Comparison of ENCODE assay signal across 1 cellular context in the genomic region with DNA sequence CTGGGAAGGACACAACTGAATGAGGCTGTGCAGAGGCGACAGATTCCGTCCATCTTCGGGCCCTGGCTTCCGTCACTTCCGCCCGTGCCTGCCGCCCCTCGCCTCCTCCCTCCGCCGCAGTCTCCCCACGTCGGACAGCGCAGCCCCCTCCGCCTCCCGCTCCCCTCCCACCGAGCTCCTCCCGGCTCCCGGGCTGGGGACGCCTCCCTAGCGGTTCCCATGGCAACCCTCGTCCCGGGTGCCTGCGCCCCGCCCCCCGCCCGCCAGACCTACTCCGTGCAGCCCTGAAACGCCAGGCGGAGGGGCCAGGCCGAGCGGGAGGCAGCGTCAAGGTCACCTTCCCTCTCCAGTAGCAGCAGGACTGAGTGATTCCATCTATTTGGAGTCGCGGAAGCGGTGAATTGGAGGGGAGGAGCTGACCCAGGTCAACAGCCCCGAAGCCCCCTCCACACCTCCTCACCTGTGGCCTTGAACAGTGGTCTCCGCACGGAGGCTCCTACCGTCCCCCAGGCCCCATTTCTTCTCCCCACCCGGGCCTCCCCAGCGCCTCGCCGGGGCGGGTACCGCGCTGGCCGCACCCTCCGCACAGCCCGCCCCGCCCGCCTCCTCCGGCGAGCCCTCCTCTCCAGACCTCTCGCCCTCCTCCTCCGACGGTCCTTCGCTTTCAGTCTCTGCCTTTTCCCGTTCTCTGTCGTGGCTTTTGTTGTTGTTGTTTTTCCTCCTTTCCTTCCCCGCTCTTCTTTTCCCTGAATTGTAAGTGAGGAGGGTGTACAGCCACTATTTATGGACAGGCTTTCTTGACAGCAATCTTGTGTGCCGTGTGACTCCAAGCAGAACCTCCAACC.
TF ChIP-seq lines count a peak whose summit lies in the region.

No MANE protein-coding gene starts in this region.

TF ChIP-seq in K562, 482 proteins besides CTCF, POLR2A, EP300 and RAD21 (continued from another document and continues in another):
- TF ChIP-seq SNIP1 (IDR thresholded peaks at IDR 0.05; ENCODE audit: low read depth) (peak; percentile 47; the same call in 1 of the 2 replicates), TEAD1 (CRISPR knock-in tag; IDR thresholded peaks at IDR 0.05) (peak in 1 of 2 experiments; percentile 33; a peak in 1 of 4 replicates), RBM25 (IDR thresholded peaks at IDR 0.05; ENCODE audit: low read depth, low read length, severe bottlenecking) (no peak), ARNT (IDR thresholded peaks at IDR 0.05) (peak in 1 of 2 experiments; percentile 84; a peak in 3 of 4 replicates), ZNF12 (CRISPR knock-in tag; IDR thresholded peaks at IDR 0.05) (0 out of 2 replicates have a peak, but pooled peaks have one; percentile 9), ATF1 (CRISPR knock-in tag; IDR thresholded peaks at IDR 0.05) (no peak), ATF1 (tag; IDR thresholded peaks at IDR 0.05) (peak; percentile 66), ZKSCAN3 (CRISPR knock-in tag; IDR thresholded peaks at IDR 0.05) (no peak), MTA1 (IDR thresholded peaks at IDR 0.05; ENCODE audit: borderline replicate concordance) (peak; percentile 72; the same call in 1 of the 2 replicates), ZNF197 (CRISPR knock-in tag; IDR thresholded peaks at IDR 0.05; ENCODE audit: low read depth) (0 out of 2 replicates have a peak, but pooled peaks have one; percentile 53), ETV1 (tag; conservative IDR thresholded peaks at IDR 0.05; ENCODE audit: low read depth) (peak; percentile 40; the same call in 1 of the 2 replicates), MIER1 (IDR thresholded peaks at IDR 0.05; ENCODE audit: low read depth) (peak; percentile 78), NBN (IDR thresholded peaks at IDR 0.05; ENCODE audit: low read depth) (peak; percentile 94), TCF3 (CRISPR knock-in tag; IDR thresholded peaks at IDR 0.05) (peak; percentile 42; the same call in 1 of the 2 replicates), FOXK2 (conservative IDR thresholded peaks at IDR 0.05 in 1 of 2, IDR thresholded peaks at IDR 0.05 in 1 of 2; ENCODE audit: low read depth in 2 of 2) (peak; percentile 17 to 85; a peak in 2 of 4 replicates), ZBTB7A (IDR thresholded peaks at IDR 0.05; ENCODE audit: borderline replicate concordance, control insufficient read depth, low read depth, low read length) (peak; percentile 93; the same call in 1 of the 2 replicates)
- TF ChIP-seq, protein P1, sequence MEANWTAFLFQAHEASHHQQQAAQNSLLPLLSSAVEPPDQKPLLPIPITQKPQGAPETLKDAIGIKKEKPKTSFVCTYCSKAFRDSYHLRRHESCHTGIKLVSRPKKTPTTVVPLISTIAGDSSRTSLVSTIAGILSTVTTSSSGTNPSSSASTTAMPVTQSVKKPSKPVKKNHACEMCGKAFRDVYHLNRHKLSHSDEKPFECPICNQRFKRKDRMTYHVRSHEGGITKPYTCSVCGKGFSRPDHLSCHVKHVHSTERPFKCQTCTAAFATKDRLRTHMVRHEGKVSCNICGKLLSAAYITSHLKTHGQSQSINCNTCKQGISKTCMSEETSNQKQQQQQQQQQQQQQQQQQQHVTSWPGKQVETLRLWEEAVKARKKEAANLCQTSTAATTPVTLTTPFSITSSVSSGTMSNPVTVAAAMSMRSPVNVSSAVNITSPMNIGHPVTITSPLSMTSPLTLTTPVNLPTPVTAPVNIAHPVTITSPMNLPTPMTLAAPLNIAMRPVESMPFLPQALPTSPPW (CRISPR knock-in tag; IDR thresholded peaks at IDR 0.05) = peak; percentile 93
- TF ChIP-seq, protein P2, sequence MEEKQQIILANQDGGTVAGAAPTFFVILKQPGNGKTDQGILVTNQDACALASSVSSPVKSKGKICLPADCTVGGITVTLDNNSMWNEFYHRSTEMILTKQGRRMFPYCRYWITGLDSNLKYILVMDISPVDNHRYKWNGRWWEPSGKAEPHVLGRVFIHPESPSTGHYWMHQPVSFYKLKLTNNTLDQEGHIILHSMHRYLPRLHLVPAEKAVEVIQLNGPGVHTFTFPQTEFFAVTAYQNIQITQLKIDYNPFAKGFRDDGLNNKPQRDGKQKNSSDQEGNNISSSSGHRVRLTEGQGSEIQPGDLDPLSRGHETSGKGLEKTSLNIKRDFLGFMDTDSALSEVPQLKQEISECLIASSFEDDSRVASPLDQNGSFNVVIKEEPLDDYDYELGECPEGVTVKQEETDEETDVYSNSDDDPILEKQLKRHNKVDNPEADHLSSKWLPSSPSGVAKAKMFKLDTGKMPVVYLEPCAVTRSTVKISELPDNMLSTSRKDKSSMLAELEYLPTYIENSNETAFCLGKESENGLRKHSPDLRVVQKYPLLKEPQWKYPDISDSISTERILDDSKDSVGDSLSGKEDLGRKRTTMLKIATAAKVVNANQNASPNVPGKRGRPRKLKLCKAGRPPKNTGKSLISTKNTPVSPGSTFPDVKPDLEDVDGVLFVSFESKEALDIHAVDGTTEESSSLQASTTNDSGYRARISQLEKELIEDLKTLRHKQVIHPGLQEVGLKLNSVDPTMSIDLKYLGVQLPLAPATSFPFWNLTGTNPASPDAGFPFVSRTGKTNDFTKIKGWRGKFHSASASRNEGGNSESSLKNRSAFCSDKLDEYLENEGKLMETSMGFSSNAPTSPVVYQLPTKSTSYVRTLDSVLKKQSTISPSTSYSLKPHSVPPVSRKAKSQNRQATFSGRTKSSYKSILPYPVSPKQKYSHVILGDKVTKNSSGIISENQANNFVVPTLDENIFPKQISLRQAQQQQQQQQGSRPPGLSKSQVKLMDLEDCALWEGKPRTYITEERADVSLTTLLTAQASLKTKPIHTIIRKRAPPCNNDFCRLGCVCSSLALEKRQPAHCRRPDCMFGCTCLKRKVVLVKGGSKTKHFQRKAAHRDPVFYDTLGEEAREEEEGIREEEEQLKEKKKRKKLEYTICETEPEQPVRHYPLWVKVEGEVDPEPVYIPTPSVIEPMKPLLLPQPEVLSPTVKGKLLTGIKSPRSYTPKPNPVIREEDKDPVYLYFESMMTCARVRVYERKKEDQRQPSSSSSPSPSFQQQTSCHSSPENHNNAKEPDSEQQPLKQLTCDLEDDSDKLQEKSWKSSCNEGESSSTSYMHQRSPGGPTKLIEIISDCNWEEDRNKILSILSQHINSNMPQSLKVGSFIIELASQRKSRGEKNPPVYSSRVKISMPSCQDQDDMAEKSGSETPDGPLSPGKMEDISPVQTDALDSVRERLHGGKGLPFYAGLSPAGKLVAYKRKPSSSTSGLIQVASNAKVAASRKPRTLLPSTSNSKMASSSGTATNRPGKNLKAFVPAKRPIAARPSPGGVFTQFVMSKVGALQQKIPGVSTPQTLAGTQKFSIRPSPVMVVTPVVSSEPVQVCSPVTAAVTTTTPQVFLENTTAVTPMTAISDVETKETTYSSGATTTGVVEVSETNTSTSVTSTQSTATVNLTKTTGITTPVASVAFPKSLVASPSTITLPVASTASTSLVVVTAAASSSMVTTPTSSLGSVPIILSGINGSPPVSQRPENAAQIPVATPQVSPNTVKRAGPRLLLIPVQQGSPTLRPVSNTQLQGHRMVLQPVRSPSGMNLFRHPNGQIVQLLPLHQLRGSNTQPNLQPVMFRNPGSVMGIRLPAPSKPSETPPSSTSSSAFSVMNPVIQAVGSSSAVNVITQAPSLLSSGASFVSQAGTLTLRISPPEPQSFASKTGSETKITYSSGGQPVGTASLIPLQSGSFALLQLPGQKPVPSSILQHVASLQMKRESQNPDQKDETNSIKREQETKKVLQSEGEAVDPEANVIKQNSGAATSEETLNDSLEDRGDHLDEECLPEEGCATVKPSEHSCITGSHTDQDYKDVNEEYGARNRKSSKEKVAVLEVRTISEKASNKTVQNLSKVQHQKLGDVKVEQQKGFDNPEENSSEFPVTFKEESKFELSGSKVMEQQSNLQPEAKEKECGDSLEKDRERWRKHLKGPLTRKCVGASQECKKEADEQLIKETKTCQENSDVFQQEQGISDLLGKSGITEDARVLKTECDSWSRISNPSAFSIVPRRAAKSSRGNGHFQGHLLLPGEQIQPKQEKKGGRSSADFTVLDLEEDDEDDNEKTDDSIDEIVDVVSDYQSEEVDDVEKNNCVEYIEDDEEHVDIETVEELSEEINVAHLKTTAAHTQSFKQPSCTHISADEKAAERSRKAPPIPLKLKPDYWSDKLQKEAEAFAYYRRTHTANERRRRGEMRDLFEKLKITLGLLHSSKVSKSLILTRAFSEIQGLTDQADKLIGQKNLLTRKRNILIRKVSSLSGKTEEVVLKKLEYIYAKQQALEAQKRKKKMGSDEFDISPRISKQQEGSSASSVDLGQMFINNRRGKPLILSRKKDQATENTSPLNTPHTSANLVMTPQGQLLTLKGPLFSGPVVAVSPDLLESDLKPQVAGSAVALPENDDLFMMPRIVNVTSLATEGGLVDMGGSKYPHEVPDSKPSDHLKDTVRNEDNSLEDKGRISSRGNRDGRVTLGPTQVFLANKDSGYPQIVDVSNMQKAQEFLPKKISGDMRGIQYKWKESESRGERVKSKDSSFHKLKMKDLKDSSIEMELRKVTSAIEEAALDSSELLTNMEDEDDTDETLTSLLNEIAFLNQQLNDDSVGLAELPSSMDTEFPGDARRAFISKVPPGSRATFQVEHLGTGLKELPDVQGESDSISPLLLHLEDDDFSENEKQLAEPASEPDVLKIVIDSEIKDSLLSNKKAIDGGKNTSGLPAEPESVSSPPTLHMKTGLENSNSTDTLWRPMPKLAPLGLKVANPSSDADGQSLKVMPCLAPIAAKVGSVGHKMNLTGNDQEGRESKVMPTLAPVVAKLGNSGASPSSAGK (IDR thresholded peaks at IDR 0.05) = peak; percentile 49; the same call in 1 of the 2 replicates
- TF ChIP-seq, protein P3, sequence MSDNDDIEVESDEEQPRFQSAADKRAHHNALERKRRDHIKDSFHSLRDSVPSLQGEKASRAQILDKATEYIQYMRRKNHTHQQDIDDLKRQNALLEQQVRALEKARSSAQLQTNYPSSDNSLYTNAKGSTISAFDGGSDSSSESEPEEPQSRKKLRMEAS (CRISPR knock-in tag; IDR thresholded peaks at IDR 0.05) = peak; percentile 52
- TF ChIP-seq, protein P4, sequence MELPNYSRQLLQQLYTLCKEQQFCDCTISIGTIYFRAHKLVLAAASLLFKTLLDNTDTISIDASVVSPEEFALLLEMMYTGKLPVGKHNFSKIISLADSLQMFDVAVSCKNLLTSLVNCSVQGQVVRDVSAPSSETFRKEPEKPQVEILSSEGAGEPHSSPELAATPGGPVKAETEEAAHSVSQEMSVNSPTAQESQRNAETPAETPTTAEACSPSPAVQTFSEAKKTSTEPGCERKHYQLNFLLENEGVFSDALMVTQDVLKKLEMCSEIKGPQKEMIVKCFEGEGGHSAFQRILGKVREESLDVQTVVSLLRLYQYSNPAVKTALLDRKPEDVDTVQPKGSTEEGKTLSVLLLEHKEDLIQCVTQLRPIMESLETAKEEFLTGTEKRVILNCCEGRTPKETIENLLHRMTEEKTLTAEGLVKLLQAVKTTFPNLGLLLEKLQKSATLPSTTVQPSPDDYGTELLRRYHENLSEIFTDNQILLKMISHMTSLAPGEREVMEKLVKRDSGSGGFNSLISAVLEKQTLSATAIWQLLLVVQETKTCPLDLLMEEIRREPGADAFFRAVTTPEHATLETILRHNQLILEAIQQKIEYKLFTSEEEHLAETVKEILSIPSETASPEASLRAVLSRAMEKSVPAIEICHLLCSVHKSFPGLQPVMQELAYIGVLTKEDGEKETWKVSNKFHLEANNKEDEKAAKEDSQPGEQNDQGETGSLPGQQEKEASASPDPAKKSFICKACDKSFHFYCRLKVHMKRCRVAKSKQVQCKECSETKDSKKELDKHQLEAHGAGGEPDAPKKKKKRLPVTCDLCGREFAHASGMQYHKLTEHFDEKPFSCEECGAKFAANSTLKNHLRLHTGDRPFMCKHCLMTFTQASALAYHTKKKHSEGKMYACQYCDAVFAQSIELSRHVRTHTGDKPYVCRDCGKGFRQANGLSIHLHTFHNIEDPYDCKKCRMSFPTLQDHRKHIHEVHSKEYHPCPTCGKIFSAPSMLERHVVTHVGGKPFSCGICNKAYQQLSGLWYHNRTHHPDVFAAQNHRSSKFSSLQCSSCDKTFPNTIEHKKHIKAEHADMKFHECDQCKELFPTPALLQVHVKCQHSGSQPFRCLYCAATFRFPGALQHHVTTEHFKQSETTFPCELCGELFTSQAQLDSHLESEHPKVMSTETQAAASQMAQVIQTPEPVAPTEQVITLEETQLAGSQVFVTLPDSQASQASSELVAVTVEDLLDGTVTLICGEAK (IDR thresholded peaks at IDR 0.05) = peak; percentile 70
- TF ChIP-seq, protein P4 (CRISPR knock-in tag; IDR thresholded peaks at IDR 0.05) = no peak
- TF ChIP-seq, protein P5, sequence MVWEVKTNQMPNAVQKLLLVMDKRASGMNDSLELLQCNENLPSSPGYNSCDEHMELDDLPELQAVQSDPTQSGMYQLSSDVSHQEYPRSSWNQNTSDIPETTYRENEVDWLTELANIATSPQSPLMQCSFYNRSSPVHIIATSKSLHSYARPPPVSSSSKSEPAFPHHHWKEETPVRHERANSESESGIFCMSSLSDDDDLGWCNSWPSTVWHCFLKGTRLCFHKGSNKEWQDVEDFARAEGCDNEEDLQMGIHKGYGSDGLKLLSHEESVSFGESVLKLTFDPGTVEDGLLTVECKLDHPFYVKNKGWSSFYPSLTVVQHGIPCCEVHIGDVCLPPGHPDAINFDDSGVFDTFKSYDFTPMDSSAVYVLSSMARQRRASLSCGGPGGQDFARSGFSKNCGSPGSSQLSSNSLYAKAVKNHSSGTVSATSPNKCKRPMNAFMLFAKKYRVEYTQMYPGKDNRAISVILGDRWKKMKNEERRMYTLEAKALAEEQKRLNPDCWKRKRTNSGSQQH (CRISPR knock-in tag; IDR thresholded peaks at IDR 0.05) = peak; percentile 94
